Comparison of ENCODE assay signal across 8 cellular contexts in the genomic region with DNA sequence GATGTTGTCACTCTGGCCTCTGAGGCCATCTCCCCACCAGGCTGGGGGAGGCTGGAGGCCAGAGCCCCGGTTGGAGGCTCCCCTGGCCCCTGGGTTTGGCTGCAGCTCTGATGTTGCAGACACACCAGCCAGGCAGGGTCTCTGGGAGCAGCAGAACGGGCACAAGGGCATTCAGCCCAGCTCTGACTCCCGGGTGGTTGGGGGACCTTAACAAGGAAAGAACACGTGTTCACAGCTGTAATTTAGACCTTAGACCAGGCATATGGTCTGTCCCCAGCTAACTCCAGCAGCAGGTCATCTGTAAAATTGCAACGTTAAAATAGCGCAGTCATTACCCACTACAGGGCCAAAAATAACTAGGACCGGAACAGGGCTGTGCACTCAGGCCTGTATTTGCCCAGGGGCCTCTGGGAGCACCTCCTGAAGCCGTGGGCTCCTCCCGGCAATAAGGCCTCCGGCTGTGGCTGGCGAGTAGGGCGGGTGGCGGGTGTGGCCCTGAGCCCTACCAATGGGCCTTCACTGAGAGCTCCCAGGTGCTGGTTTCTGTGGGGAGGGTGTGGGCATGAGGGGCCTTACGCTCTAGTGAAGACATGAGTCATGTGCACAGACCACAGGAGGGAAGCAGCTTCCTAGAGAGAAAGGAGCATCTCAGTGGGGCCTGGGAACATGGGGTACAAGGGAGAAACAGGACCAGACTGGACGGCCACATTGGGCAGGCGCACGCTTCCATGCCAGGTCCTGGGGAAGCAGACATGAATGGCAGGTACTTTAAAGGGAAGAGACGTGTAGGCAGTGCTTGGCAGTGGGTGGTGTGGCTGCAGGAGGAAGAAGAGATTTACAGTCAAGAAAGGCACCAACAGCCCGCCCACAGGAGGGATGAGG. TPM values are rescaled to one million over a fixed set of nuclear protein-coding genes. Genes with fewer than 3 reads are reported as not detected.
DNase-seq lines count a peak whose midpoint lies in the region; ATAC-seq and TF ChIP-seq lines count a peak whose summit lies in the region.

No MANE protein-coding gene starts in this region.

- intact Hi-C loops in PC-3 (cut with micrococcal nuclease) = no loop called here
- intact Hi-C loops in left ventricle myocardium inferior (cut with micrococcal nuclease) = no loop called here

- DNase-seq in GM19238 (ENCODE audit: insufficient read length, low spot score) = peak; percentile 90
- peak; percentile 27 for DNase-seq in PC-3
- DNase-seq in activated T-helper 1 cell treated with anti-CD3 and anti-CD28 coated beads, Interleukin-2, amount 50 U/mL, for 16 hours (ENCODE audit: low read depth in 1 of 2, low spot score in 1 of 2) = peak; percentile 57 to 61
- DNase-seq in left ventricle myocardium inferior = peak; percentile 40
- DNase-seq in stimulated activated CD4-positive, alpha-beta T cell treated with anti-CD3 and anti-CD28 coated beads, Interleukin-4, amount 100 ng/mL, for 1 hour = peak; percentile 76
- DNase-seq in NCI-H446 treated with DMSO at 0.1 percent for 48 hours (lab: John Stamatoyannopoulos, UW) = no peak
- no peak for DNase-seq in dedifferentiated amniotic fluid mesenchymal stem cell (ENCODE audit: extremely low spot score)

- no peaks in the 10 kb centered on the region for H3K9me3 ChIP-seq in PC-3 (ENCODE audit: low read length)
- no peaks in the 10 kb centered on the region for H3K9me3 ChIP-seq in left ventricle myocardium inferior (replicated peaks)

- TF ChIP-seq CTCF in PC-3 (conservative IDR thresholded peaks at IDR 0.05; ENCODE audit: low read depth, low read length) = no peak
- no peak for TF ChIP-seq CTCF in left ventricle myocardium inferior (IDR thresholded peaks at IDR 0.05; ENCODE audit: borderline replicate concordance)

- no TSS peak for BruUV-seq in PC-3 (replicated peaks; lab: Mats Ljungman, UMichigan)

- H3K9me2 ChIP-seq in PC-3 (replicated peaks; ENCODE audit: low read length) = no peaks in the 10 kb centered on the region

- peak; percentile 85 for ATAC-seq in HG03097 (IDR thresholded peaks at IDR 0.05; ENCODE audit: low FRiP score, unreplicated experiment)
- no peak for ATAC-seq in PC-3

- H3K36me3 ChIP-seq in PC-3 (ENCODE audit: low read depth, low read length) (no peaks in the 10 kb centered on the region), left ventricle myocardium inferior (no peaks in the 10 kb centered on the region)

- H3K27me3 ChIP-seq in PC-3 (ENCODE audit: low read length) (no peaks in the 10 kb centered on the region), left ventricle myocardium inferior (ENCODE audit: low read depth) (no peaks in the 10 kb centered on the region)

- H3K4me2 ChIP-seq in PC-3 (ENCODE audit: low read length) = no peak overlapping the region

- no peak overlapping the region for H3K27ac ChIP-seq in PC-3 (ENCODE audit: low read length)
- peak overlapping the region; percentile 85 for H3K27ac ChIP-seq in left ventricle myocardium inferior (replicated peaks)

- H3F3A ChIP-seq in PC-3 (ENCODE audit: low read length, unreplicated experiment) = no peaks in the 10 kb centered on the region

- POLR2A ChIA-PET in PC-3 (lab: Charles Lee; ENCODE audit: unreplicated experiment) = interaction anchor here (0.5 kb wide), 1 partner anchor 224 kb away, joined by 3 read pairs; no protein-coding TSS in a partner anchor

- CTCF ChIA-PET in PC-3 (lab: Charles Lee) = no interaction called here

- H3K4me3 ChIP-seq in PC-3 (ENCODE audit: low read length) (no peak overlapping the region), left ventricle myocardium inferior (peak overlapping the region; percentile 22)

- H4K20me1 ChIP-seq in PC-3 (ENCODE audit: low read length) = peaks cover 7% of the 10 kb centered on the region; the same call in 1 of the 2 replicates

- no peak overlapping the region for H3K9ac ChIP-seq in PC-3 (ENCODE audit: low read length)

- H2AFZ ChIP-seq in PC-3 (ENCODE audit: low read length) = no peak overlapping the region

- H3K79me2 ChIP-seq in PC-3 (ENCODE audit: low read length) = peaks cover 49% of the 10 kb centered on the region

- H3K4me1 ChIP-seq in PC-3 (ENCODE audit: insufficient read depth, low read length) (peaks cover 22% of the 10 kb centered on the region), left ventricle myocardium inferior (peaks cover 92% of the 10 kb centered on the region)

RNA-seq across cellular contexts. Expression of gene LDLRAP1, which starts 6.1 kb away (rescaled TPM):
- total RNA-seq in PC-3 (2014; rRNA removed) = 26.5 and 31.6 TPM in 2 replicates
- 14.4 TPM for total RNA-seq in left ventricle myocardium inferior

Comparison
In these comparisons a context has a peak if more than half of its experiments do, and no peak if none do; other contexts are left out.
1. DNase-seq: peak in GM19238 (single experiment), PC-3 (single experiment), activated T-helper 1 cell treated with anti-CD3 and anti-CD28 coated beads, Interleukin-2, amount 50 U/mL, for 16 hours (2 of 2), left ventricle myocardium inferior (single experiment) and stimulated activated CD4-positive, alpha-beta T cell treated with anti-CD3 and anti-CD28 coated beads, Interleukin-4, amount 100 ng/mL, for 1 hour (single experiment); none in NCI-H446 treated with DMSO at 0.1 percent for 48 hours (single experiment) and dedifferentiated amniotic fluid mesenchymal stem cell (single experiment).